ENCODE assay signal across 24 cellular contexts in the genomic region with DNA sequence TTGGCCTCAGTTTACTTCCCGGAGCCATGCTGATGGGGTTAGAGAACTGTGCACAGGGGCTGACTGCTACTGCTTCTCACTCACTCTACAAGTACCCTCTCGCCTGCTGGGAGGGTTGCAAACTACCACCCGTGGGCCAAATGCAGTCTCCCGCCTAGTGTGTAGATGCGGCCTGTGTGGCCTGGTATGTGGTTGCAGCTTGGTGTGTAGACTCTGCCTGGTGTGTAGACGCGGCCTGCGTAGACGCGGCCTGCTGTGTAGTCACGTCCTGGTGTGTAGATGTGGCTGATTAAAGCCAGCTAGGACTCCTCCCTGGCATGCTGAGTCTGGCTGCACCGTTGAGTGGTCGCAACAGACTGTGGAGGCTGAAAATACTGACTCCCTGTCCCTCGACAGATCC. TPM values are rescaled to one million over a fixed set of nuclear protein-coding genes. Genes with fewer than 3 reads are reported as not detected.
DNase-seq lines count a peak whose midpoint lies in the region; ATAC-seq, FAIRE-seq and TF ChIP-seq lines count a peak whose summit lies in the region.
"Had no signal": no experiment of that assay in that cellular context is flagged by ENCODE, and none has a peak within 500 bp of the region (broad histone marks: within the 10 kb centered on the region; RNA-seq: fewer than 3 reads in every experiment).

No MANE protein-coding gene starts in this region.

- no peak overlapping the region for H2AFZ ChIP-seq in HepG2 (ENCODE audit: low read length)
- H2AFZ ChIP-seq: PC-9 had no signal

- H3K4me1 ChIP-seq in right lobe of liver (peaks cover 0 to 10% (median under 1%) of the 10 kb centered on the region in 4 donors), HepG2 (ENCODE audit: insufficient read depth, low read length) (peaks cover 37% of the 10 kb centered on the region), uterus (no peaks in the 10 kb centered on the region)

- H3K4me3 Mint-ChIP-seq in central memory CD8-positive, alpha-beta T cell, result no peak overlapping the region
- H3K4me3 Mint-ChIP-seq: activated naive CD4-positive, alpha-beta T cell treated with anti-CD3 and anti-CD28 coated beads, Interleukin-2, amount 50 U/mL, for 24 hours; T-helper 1 cell treated with Interleukin-12 subunit alpha and Interleukin-12 subunit beta and Interleukin-4 antibody, amounts not matched to agents 30 μg/mL and 1 μg/mL, for 36 hours had no signal

- intact Hi-C loops in right lobe of liver (cut with DNase I) (no loop called here), HepG2 (cut with micrococcal nuclease; ENCODE audit: unreplicated experiment) (no loop called here), uterus (cut with DNase I; ENCODE audit: low total_unique reads) (no loop called here)

- H3K36me3 ChIP-seq in right lobe of liver (peaks cover 0 to 11% (median 1%) of the 10 kb centered on the region in 4 donors), HepG2 (replicated peaks in 1 of 2; ENCODE audit: control insufficient read depth in 1 of 2, insufficient read depth in 2 of 2, low read length in 2 of 2) (peaks cover 18 to 37% of the 10 kb centered on the region in 2 experiments), uterus (no peaks in the 10 kb centered on the region)

- H3K4me2 ChIP-seq in HepG2 (ENCODE audit: low read depth, low read length), result no peak overlapping the region
- H3K4me2 ChIP-seq: PC-9 had no signal

- H3K27me3 Mint-ChIP-seq in central memory CD8-positive, alpha-beta T cell, result no peaks in the 10 kb centered on the region
- H3K27me3 Mint-ChIP-seq: activated naive CD4-positive, alpha-beta T cell treated with anti-CD3 and anti-CD28 coated beads, Interleukin-2, amount 50 U/mL, for 24 hours had no signal

- no peak overlapping the region for H3K27ac ChIP-seq in right lobe of liver
- no peak overlapping the region for H3K27ac ChIP-seq in HepG2 (ENCODE audit: extremely low read length, insufficient read depth, low read length)
- no peak overlapping the region for H3K27ac ChIP-seq in uterus
- H3K27ac ChIP-seq: left lung, neutrophil, PC-9, SJCRH30 had no signal

- peak overlapping the region; percentile 49 for H3K27ac Mint-ChIP-seq in central memory CD8-positive, alpha-beta T cell (ENCODE audit: low read depth)
- H3K27ac Mint-ChIP-seq: activated naive CD4-positive, alpha-beta T cell treated with anti-CD3 and anti-CD28 coated beads, Interleukin-2, amount 50 U/mL, for 24 hours; T-helper 1 cell treated with Interleukin-12 subunit alpha and Interleukin-12 subunit beta and Interleukin-4 antibody, amounts not matched to agents 30 μg/mL and 1 μg/mL, for 36 hours had no signal

- no TSS peak for BruUV-seq in HepG2 (replicated peaks; lab: Mats Ljungman, UMichigan)

- no peak for FAIRE-seq in HepG2 (lab: Jason Lieb, UNC)
- FAIRE-seq: colon, H1 had no signal

- no peaks in the 10 kb centered on the region; the same call in 1 of the 2 replicates for H4K20me1 ChIP-seq in HepG2 (ENCODE audit: insufficient read depth, low read length)

- H3K4me3 ChIP-seq in right lobe of liver, result no peak overlapping the region
- no peak overlapping the region for H3K4me3 ChIP-seq in HepG2 (replicated peaks in 1 of 3; ENCODE audit: insufficient read depth in 1 of 3, low read depth in 2 of 3, low read length in 3 of 3)
- no peak overlapping the region for H3K4me3 ChIP-seq in uterus
- H3K4me3 ChIP-seq: left lung, mucosa of descending colon, PC-9, SJCRH30, tibial artery had no signal

- H3K79me2 ChIP-seq in HepG2 (ENCODE audit: insufficient read depth, low read length), result peaks cover 51% of the 10 kb centered on the region

- no peak for TF ChIP-seq POLR2A in right lobe of liver (IDR thresholded peaks at IDR 0.05)
- TF ChIP-seq POLR2A in HepG2 (IDR thresholded peaks at IDR 0.05; ENCODE audit: insufficient read depth in 1 of 2, low read depth in 2 of 2, low read length in 2 of 2), result no peak
- no peak for TF ChIP-seq POLR2A in uterus (IDR thresholded peaks at IDR 0.05)

- no peaks in the 10 kb centered on the region for H3K9me3 Mint-ChIP-seq in central memory CD8-positive, alpha-beta T cell
- H3K9me3 Mint-ChIP-seq: activated naive CD4-positive, alpha-beta T cell treated with anti-CD3 and anti-CD28 coated beads, Interleukin-2, amount 50 U/mL, for 24 hours; T-helper 1 cell treated with Interleukin-12 subunit alpha and Interleukin-12 subunit beta and Interleukin-4 antibody, amounts not matched to agents 30 μg/mL and 1 μg/mL, for 36 hours had no signal

- peaks cover 53% of the 10 kb centered on the region for H3K4me1 Mint-ChIP-seq in central memory CD8-positive, alpha-beta T cell

- H3K36me3 Mint-ChIP-seq in central memory CD8-positive, alpha-beta T cell (ENCODE audit: insufficient read depth), result peaks cover 17% of the 10 kb centered on the region
- H3K36me3 Mint-ChIP-seq: activated naive CD4-positive, alpha-beta T cell treated with anti-CD3 and anti-CD28 coated beads, Interleukin-2, amount 50 U/mL, for 24 hours had no signal

- DNase-seq in right lobe of liver (peak in 2 of 3 donors; percentile 9 to 35), HepG2 (ENCODE audit: low spot score) (no peak), omental fat pad (ENCODE audit: low spot score) (peak; percentile 17), uterus (peak; percentile 3 to 9), GM19238 (ENCODE audit: insufficient read length, low spot score) (no peak), NCI-H226 (no peak)
- DNase-seq in central memory CD8-positive, alpha-beta T cell (ENCODE audit: low spot score in 2 of 2), result no peak
- DNase-seq: activated CD4-positive, alpha-beta T cell treated with anti-CD3 and anti-CD28 coated beads, Interleukin-2, amount 50 U/mL, for 48 hours; activated T-cell treated with anti-CD3 and anti-CD28 coated beads for 4 hours; DND-41; KG1; left lung; NCI-H187 treated with DMSO at 0.1 percent for 48 hours; NCI-H345; PC-9; SJCRH30 had no signal

- TF ChIP-seq CTCF in right lobe of liver (IDR thresholded peaks at IDR 0.05) (no peak), HepG2 (CRISPR knock-in tag; IDR thresholded peaks at IDR 0.05) (no peak), omental fat pad (IDR thresholded peaks at IDR 0.05) (no peak), uterus (IDR thresholded peaks at IDR 0.05) (no peak)

- CTCF ChIA-PET in HepG2 (lab: Yijun Ruan, JAX; ENCODE audit: low intra/inter-chr PET ratio, low total read pairs), result no interaction called here

- no peak for TF ChIP-seq EP300 in HepG2 (IDR thresholded peaks at IDR 0.05; ENCODE audit: low read depth in 2 of 2, low read length in 2 of 2)
- no peak for TF ChIP-seq EP300 in HepG2 (CRISPR knock-in tag; IDR thresholded peaks at IDR 0.05; ENCODE audit: borderline replicate concordance)

- in situ Hi-C loops in HepG2 (cut with HindIII; ENCODE audit: extremely low pct_ligation_motif_present, low pct_unique_long_range_greater_than_20kb), result no loop called here

- H3K27me3 ChIP-seq in right lobe of liver, result no peaks in the 10 kb centered on the region
- H3K27me3 ChIP-seq in HepG2 (ENCODE audit: control insufficient read depth in 1 of 2, insufficient read depth in 2 of 2, low read length in 2 of 2), result no peaks in the 10 kb centered on the region
- H3K27me3 ChIP-seq in uterus, result no peaks in the 10 kb centered on the region
- H3K27me3 ChIP-seq: left lung, neutrophil, SJCRH30, tibial artery had no signal

- POLR2A ChIA-PET in HepG2 (lab: Yijun Ruan, JAX), result no interaction called here

- WGBS in right lobe of liver (ENCODE audit: insufficient coverage, low coverage, low lambda C conversion rate, missing lambda C conversion rate), result 93% methylated on average over 2 of the region's 14 CpGs
- 97% methylated on average over 11 of the region's 14 CpGs for WGBS in HepG2 (ENCODE audit: low lambda C conversion rate)

- no peak for TF ChIP-seq RAD21 in HepG2 (CRISPR knock-in tag; IDR thresholded peaks at IDR 0.05)

- H3K9me3 ChIP-seq in right lobe of liver, result no peaks in the 10 kb centered on the region
- H3K9me3 ChIP-seq in HepG2 (ENCODE audit: low read length), result no peaks in the 10 kb centered on the region
- no peaks in the 10 kb centered on the region for H3K9me3 ChIP-seq in uterus
- H3K9me3 ChIP-seq: left lung, mucosa of descending colon, neutrophil, SJCRH30, tibial artery had no signal

- H3K9ac ChIP-seq in HepG2 (ENCODE audit: insufficient read depth, low read depth, low read length), result no peak overlapping the region

- no peak for ATAC-seq in right lobe of liver
- ATAC-seq in HepG2, result no peak
- ATAC-seq in central memory CD8-positive, alpha-beta T cell (replicated peaks; ENCODE audit: extremely low read depth, poor library complexity, severe bottlenecking), result no peak
- ATAC-seq in omental fat pad (ENCODE audit: low FRiP score), result no peak
- no peak for ATAC-seq in HG03520 (IDR thresholded peaks at IDR 0.05; ENCODE audit: unreplicated experiment)
- ATAC-seq: left lung, mucosa of descending colon had no signal

RNA-seq across cellular contexts. Expression of gene CANT1, which starts 7.3 kb away (rescaled TPM):
- total RNA-seq in right lobe of liver, result 10 to 100 TPM; 15.6 to 26.3 (median 18.7) TPM
- total RNA-seq in HepG2 (2016; rRNA removed; fragmentation: Illumina TruSeq; extraction: Trizol), result 24.9 and 34.1 TPM in 2 replicates
- 4.7 and 7.2 TPM in 2 replicates for total RNA-seq in HepG2 (2016; cell fraction: cytosol; rRNA removed; fragmentation: Illumina TruSeq; extraction: Trizol; ENCODE audit: low read depth)
- 22.7 and 35.6 TPM in 2 replicates for total RNA-seq in HepG2 (2016; cell fraction: insoluble cytoplasmic fraction; rRNA removed; fragmentation: Illumina TruSeq; extraction: Trizol)
- total RNA-seq in HepG2 (2016; cell fraction: membrane; rRNA removed; fragmentation: Illumina TruSeq; extraction: Trizol), result 18.3 and 22.7 TPM in 2 replicates
- total RNA-seq in HepG2 (2016; cell fraction: nucleus; rRNA removed; fragmentation: Illumina TruSeq; extraction: Trizol), result 34.4 and 36.1 TPM in 2 replicates
- polyA plus RNA-seq in HepG2 (2011; rRNA removed), result 42.1 and 42.6 TPM in 2 replicates
- polyA plus RNA-seq in HepG2 (2011; cell fraction: cytosol; rRNA removed), result 32.0 and 42.2 TPM in 2 replicates
- 39.8 and 43.1 TPM in 2 replicates for polyA plus RNA-seq in HepG2 (2011; cell fraction: nucleus; rRNA removed)
- polyA plus RNA-seq in HepG2 (2012), result 25.0 and 32.7 TPM in 2 replicates
- 5.6 TPM in 2 replicates for polyA plus RNA-seq in HepG2 (2016; cell fraction: cytosol; fragmentation: Illumina TruSeq; extraction: Trizol; ENCODE audit: low read depth)
- polyA plus RNA-seq in HepG2 (2016; cell fraction: insoluble cytoplasmic fraction; fragmentation: Illumina TruSeq; extraction: Trizol; ENCODE audit: low read depth), result 23.0 and 24.4 TPM in 2 replicates
- 13.8 and 16.2 TPM in 2 replicates for polyA plus RNA-seq in HepG2 (2016; cell fraction: membrane; fragmentation: Illumina TruSeq; extraction: Trizol; ENCODE audit: low read depth)
- polyA plus RNA-seq in HepG2 (2016; cell fraction: nucleus; fragmentation: Illumina TruSeq; extraction: Trizol; ENCODE audit: insufficient read depth, low read depth), result 44.9 and 45.4 TPM in 2 replicates
- 46.8 and 73.3 TPM in 2 replicates for polyA minus RNA-seq in HepG2 (2011; rRNA and poly(A)+ RNA removed; ENCODE audit: low replicate concordance)
- 34.5 and 40.3 TPM in 2 replicates for polyA minus RNA-seq in HepG2 (2011; cell fraction: cytosol; rRNA and poly(A)+ RNA removed)
- polyA minus RNA-seq in HepG2 (2011; cell fraction: nucleus; rRNA and poly(A)+ RNA removed), result 27.8 and 31.3 TPM in 2 replicates
- total RNA-seq in omental fat pad, result 10 to 100 TPM; 24.0 to 34.8 (median 30.3) TPM
- total RNA-seq in uterus, result 10 to 100 TPM in 3 of 4 donors, 1 to 10 TPM in 1; 9.2 to 40.6 (median 21.5) TPM

RNA-seq across cellular contexts. Expression of gene C1QTNF1, which starts 21.7 kb away (rescaled TPM):
- total RNA-seq in right lobe of liver (10 to 100 TPM in 5 of 6 experiments, 1 to 10 TPM in 1; 9.8 to 40.2 (median 26.2) TPM), HepG2 (2016; rRNA removed; fragmentation: Illumina TruSeq; extraction: Trizol) (0.18 and 0.36 TPM in 2 replicates), omental fat pad (100 to 1,000 TPM; 110 to 438 (median 388) TPM), uterus (10 to 100 TPM in 3 of 4 donors, 1 to 10 TPM in 1; 2.9 to 80.8 (median 39.6) TPM)
- total RNA-seq in HepG2 (2016; cell fraction: cytosol; rRNA removed; fragmentation: Illumina TruSeq; extraction: Trizol; ENCODE audit: low read depth), result 0.30 TPM in 1 of 2 replicates, not detected in the other
- 0.10 and 0.58 TPM in 2 replicates for total RNA-seq in HepG2 (2016; cell fraction: insoluble cytoplasmic fraction; rRNA removed; fragmentation: Illumina TruSeq; extraction: Trizol)
- 0.06 and 0.31 TPM in 2 replicates for total RNA-seq in HepG2 (2016; cell fraction: membrane; rRNA removed; fragmentation: Illumina TruSeq; extraction: Trizol)
- total RNA-seq in HepG2 (2016; cell fraction: nucleus; rRNA removed; fragmentation: Illumina TruSeq; extraction: Trizol), result 0.56 and 0.90 TPM in 2 replicates
- polyA plus RNA-seq in HepG2 (2011; rRNA removed), result 0.86 and 2.1 TPM in 2 replicates
- polyA plus RNA-seq in HepG2 (2011; cell fraction: cytosol; rRNA removed), result 0.94 and 1.2 TPM in 2 replicates
- 1.4 TPM in 2 replicates for polyA plus RNA-seq in HepG2 (2011; cell fraction: nucleus; rRNA removed)
- polyA plus RNA-seq in HepG2 (2012), result 1.0 and 1.5 TPM in 2 replicates
- 0.08 TPM in 1 of 2 replicates, not detected in the other for polyA plus RNA-seq in HepG2 (2016; cell fraction: cytosol; fragmentation: Illumina TruSeq; extraction: Trizol; ENCODE audit: low read depth)
- polyA plus RNA-seq in HepG2 (2016; cell fraction: insoluble cytoplasmic fraction; fragmentation: Illumina TruSeq; extraction: Trizol; ENCODE audit: low read depth), result 0.12 and 0.25 TPM in 2 replicates
- 0.09 and 0.17 TPM in 2 replicates for polyA plus RNA-seq in HepG2 (2016; cell fraction: membrane; fragmentation: Illumina TruSeq; extraction: Trizol; ENCODE audit: low read depth)
- 0.45 and 0.55 TPM in 2 replicates for polyA plus RNA-seq in HepG2 (2016; cell fraction: nucleus; fragmentation: Illumina TruSeq; extraction: Trizol; ENCODE audit: insufficient read depth, low read depth)
- polyA minus RNA-seq in HepG2 (2011; rRNA and poly(A)+ RNA removed; ENCODE audit: low replicate concordance), result 2.2 TPM in 1 of 2 replicates, not detected in the other
- 0.59 and 0.70 TPM in 2 replicates for polyA minus RNA-seq in HepG2 (2011; cell fraction: cytosol; rRNA and poly(A)+ RNA removed)
- polyA minus RNA-seq in HepG2 (2011; cell fraction: nucleus; rRNA and poly(A)+ RNA removed), result 1.6 and 2.2 TPM in 2 replicates

RNA-seq across cellular contexts. Expression of gene LGALS3BP, which starts 22.6 kb away (rescaled TPM):
- total RNA-seq in right lobe of liver (100 to 1,000 TPM in 4 of 6 experiments, 10 to 100 TPM in 2; 82.8 to 257 (median 121) TPM), HepG2 (2016; rRNA removed; fragmentation: Illumina TruSeq; extraction: Trizol) (116 and 332 TPM in 2 replicates), omental fat pad (100 to 1,000 TPM; 325 to 516 (median 441) TPM), uterus (100 to 1,000 TPM in 3 of 4 donors, 10 to 100 TPM in 1; 88.2 to 396 (median 244) TPM)
- 62.3 and 63.4 TPM in 2 replicates for total RNA-seq in HepG2 (2016; cell fraction: cytosol; rRNA removed; fragmentation: Illumina TruSeq; extraction: Trizol; ENCODE audit: low read depth)
- total RNA-seq in HepG2 (2016; cell fraction: insoluble cytoplasmic fraction; rRNA removed; fragmentation: Illumina TruSeq; extraction: Trizol), result 116 and 342 TPM in 2 replicates
- total RNA-seq in HepG2 (2016; cell fraction: membrane; rRNA removed; fragmentation: Illumina TruSeq; extraction: Trizol), result 57.6 and 60.1 TPM in 2 replicates
- 311 and 384 TPM in 2 replicates for total RNA-seq in HepG2 (2016; cell fraction: nucleus; rRNA removed; fragmentation: Illumina TruSeq; extraction: Trizol)
- polyA plus RNA-seq in HepG2 (2011; rRNA removed), result 137 and 185 TPM in 2 replicates
- polyA plus RNA-seq in HepG2 (2011; cell fraction: cytosol; rRNA removed), result 89.4 and 111 TPM in 2 replicates
- 667 and 704 TPM in 2 replicates for polyA plus RNA-seq in HepG2 (2011; cell fraction: nucleus; rRNA removed)
- polyA plus RNA-seq in HepG2 (2012), result 341 and 458 TPM in 2 replicates
- polyA plus RNA-seq in HepG2 (2016; cell fraction: cytosol; fragmentation: Illumina TruSeq; extraction: Trizol; ENCODE audit: low read depth), result 36.8 and 37.2 TPM in 2 replicates
- 103 and 140 TPM in 2 replicates for polyA plus RNA-seq in HepG2 (2016; cell fraction: insoluble cytoplasmic fraction; fragmentation: Illumina TruSeq; extraction: Trizol; ENCODE audit: low read depth)
- polyA plus RNA-seq in HepG2 (2016; cell fraction: membrane; fragmentation: Illumina TruSeq; extraction: Trizol; ENCODE audit: low read depth), result 41.5 and 48.5 TPM in 2 replicates
- polyA plus RNA-seq in HepG2 (2016; cell fraction: nucleus; fragmentation: Illumina TruSeq; extraction: Trizol; ENCODE audit: insufficient read depth, low read depth), result 669 and 711 TPM in 2 replicates
- polyA minus RNA-seq in HepG2 (2011; rRNA and poly(A)+ RNA removed; ENCODE audit: low replicate concordance), result 165 and 565 TPM in 2 replicates
- polyA minus RNA-seq in HepG2 (2011; cell fraction: cytosol; rRNA and poly(A)+ RNA removed), result 316 and 377 TPM in 2 replicates
- 112 and 148 TPM in 2 replicates for polyA minus RNA-seq in HepG2 (2011; cell fraction: nucleus; rRNA and poly(A)+ RNA removed)

Comparison
In these comparisons a context has a peak if more than half of its experiments do, and no peak if none do; other contexts are left out.
1. DNase-seq: peak in right lobe of liver (2 of 3), omental fat pad (single experiment) and uterus (2 of 2); none in HepG2 (single experiment), central memory CD8-positive, alpha-beta T cell (0 of 2), GM19238 (single experiment) and NCI-H226 (single experiment).